Comparison of ENCODE assay signal across 1 cellular context in genomic region chr22:23263651-23264555, GRCh38.
TF ChIP-seq lines count a peak whose summit lies in the region.

No MANE protein-coding gene starts in this region.

TF ChIP-seq in SK-N-SH, 30 proteins besides CTCF, POLR2A, EP300 and RAD21 (continued from another document):
- no peak for TF ChIP-seq REST (IDR thresholded peaks at IDR 0.05; ENCODE audit: low read depth, low read length)
- no peak for TF ChIP-seq NRF1 (IDR thresholded peaks at IDR 0.05; ENCODE audit: low read depth, low read length)
- TF ChIP-seq SIN3A (IDR thresholded peaks at IDR 0.05; ENCODE audit: borderline replicate concordance, low read depth, low read length): no peak
- no peak for TF ChIP-seq EZH2phosphoT487 (IDR thresholded peaks at IDR 0.05; ENCODE audit: borderline replicate concordance, low read depth)
- no peak for TF ChIP-seq TAF1 (IDR thresholded peaks at IDR 0.05; ENCODE audit: borderline replicate concordance, low read depth, low read length)
- TF ChIP-seq NFIC (IDR thresholded peaks at IDR 0.05; ENCODE audit: borderline replicate concordance): no peak
